In genomic region chr21:45410151-45410864, GRCh38 we compare ENCODE assay signal across 1 cellular context.
TF ChIP-seq lines count a peak whose summit lies in the region.

No MANE protein-coding gene starts in this region.

TF ChIP-seq in HepG2, 621 proteins besides CTCF, POLR2A, EP300 and RAD21 (continued from another document and continues in another):
- TF ChIP-seq KDM4B (CRISPR knock-in tag; IDR thresholded peaks at IDR 0.05) (no peak; the same call in 1 of the 2 replicates), ZFP41 (CRISPR knock-in tag; IDR thresholded peaks at IDR 0.05; ENCODE audit: borderline replicate concordance) (no peak), ZFP36L2 (CRISPR knock-in tag; IDR thresholded peaks at IDR 0.05) (no peak), MAF1 (CRISPR knock-in tag; IDR thresholded peaks at IDR 0.05; ENCODE audit: borderline replicate concordance) (no peak), CBX5 (CRISPR knock-in tag; IDR thresholded peaks at IDR 0.05; ENCODE audit: borderline replicate concordance) (no peak), NCOA5 (CRISPR knock-in tag; IDR thresholded peaks at IDR 0.05) (no peak), ZNF746 (CRISPR knock-in tag; IDR thresholded peaks at IDR 0.05) (peak; percentile 80), ZNF33A (CRISPR knock-in tag; IDR thresholded peaks at IDR 0.05; ENCODE audit: borderline replicate concordance) (no peak), ZNF234 (CRISPR knock-in tag; conservative IDR thresholded peaks at IDR 0.05) (no peak), ZNF619 (CRISPR knock-in tag; IDR thresholded peaks at IDR 0.05) (peak; percentile 56; the same call in 1 of the 2 replicates), ZNF770 (CRISPR knock-in tag; IDR thresholded peaks at IDR 0.05) (peak; percentile 42; the same call in 1 of the 2 replicates), NFIB (CRISPR knock-in tag; IDR thresholded peaks at IDR 0.05; ENCODE audit: borderline replicate concordance) (no peak), BRF2 (CRISPR knock-in tag; IDR thresholded peaks at IDR 0.05) (no peak), ZNF343 (CRISPR knock-in tag; IDR thresholded peaks at IDR 0.05) (0 out of 2 replicates have a peak, but pooled peaks have one; percentile 16), ZNF512B (CRISPR knock-in tag; IDR thresholded peaks at IDR 0.05; ENCODE audit: borderline replicate concordance) (no peak), MYC (CRISPR knock-in tag; IDR thresholded peaks at IDR 0.05; ENCODE audit: borderline replicate concordance) (peak; percentile 16; the same call in 1 of the 2 replicates), SRY (CRISPR knock-in tag; IDR thresholded peaks at IDR 0.05) (no peak; the same call in 1 of the 2 replicates), GLMP (CRISPR knock-in tag; IDR thresholded peaks at IDR 0.05; ENCODE audit: borderline replicate concordance) (no peak), HINFP (CRISPR knock-in tag; IDR thresholded peaks at IDR 0.05; ENCODE audit: low read depth) (no peak), PRDM15 (CRISPR knock-in tag; IDR thresholded peaks at IDR 0.05) (no peak), ZBTB21 (CRISPR knock-in tag; IDR thresholded peaks at IDR 0.05) (no peak; the same call in 1 of the 2 replicates), DBP (CRISPR knock-in tag; IDR thresholded peaks at IDR 0.05; ENCODE audit: not compliant biosample characterization) (no peak), KLF15 (CRISPR knock-in tag; IDR thresholded peaks at IDR 0.05; ENCODE audit: borderline replicate concordance) (0 out of 2 replicates have a peak, but pooled peaks have one; percentile 8), MAFG (CRISPR knock-in tag; IDR thresholded peaks at IDR 0.05) (no peak), ZNF781 (CRISPR knock-in tag; IDR thresholded peaks at IDR 0.05; ENCODE audit: borderline replicate concordance, not compliant biosample characterization) (no peak), FOXP1 (IDR thresholded peaks at IDR 0.05) (no peak), FOXP1 (CRISPR knock-in tag; IDR thresholded peaks at IDR 0.05) (no peak), KLF11 (CRISPR knock-in tag; IDR thresholded peaks at IDR 0.05) (0 out of 2 replicates have a peak, but pooled peaks have one; percentile 12), ZNF414 (CRISPR knock-in tag; IDR thresholded peaks at IDR 0.05) (peak; percentile 83), ZBTB38 (CRISPR knock-in tag; IDR thresholded peaks at IDR 0.05) (peak; percentile 66), BORCS8-MEF2B (CRISPR knock-in tag; IDR thresholded peaks at IDR 0.05) (peak; percentile 71), DDIT3 (CRISPR knock-in tag; IDR thresholded peaks at IDR 0.05) (no peak), MAZ (IDR thresholded peaks at IDR 0.05; ENCODE audit: borderline replicate concordance, low read depth, low read length) (no peak), MAZ (CRISPR knock-in tag; IDR thresholded peaks at IDR 0.05; ENCODE audit: low read depth) (no peak; the same call in 1 of the 2 replicates), ARID3A (IDR thresholded peaks at IDR 0.05; ENCODE audit: low read depth, low read length) (no peak), GMEB1 (CRISPR knock-in tag; IDR thresholded peaks at IDR 0.05; ENCODE audit: borderline replicate concordance) (peak; percentile 32; the same call in 1 of the 2 replicates), HMGXB4 (CRISPR knock-in tag; IDR thresholded peaks at IDR 0.05; ENCODE audit: borderline replicate concordance in 1 of 2, low read depth in 1 of 2) (peak in 1 of 2 experiments; percentile 54; a peak in 1 of 4 replicates), ZNF703 (CRISPR knock-in tag; IDR thresholded peaks at IDR 0.05; ENCODE audit: borderline replicate concordance) (no peak), HOXA3 (CRISPR knock-in tag; IDR thresholded peaks at IDR 0.05) (peak; percentile 58; the same call in 1 of the 2 replicates), FOXA3 (CRISPR knock-in tag; IDR thresholded peaks at IDR 0.05) (no peak; the same call in 1 of the 2 replicates), TEAD2 (CRISPR knock-in tag; IDR thresholded peaks at IDR 0.05) (no peak)
